33 cellular contexts compared by ENCODE assay signal in genomic region chr11:97389270-97389669, GRCh38.
"Had no signal": no experiment of that assay in that cellular context is flagged by ENCODE, and none has a peak within 500 bp of the region (broad histone marks: within the 10 kb centered on the region; RNA-seq: fewer than 3 reads in every experiment).

No MANE protein-coding gene starts in this region.

- DNase-seq: Karpas-422, Kasumi-1, KG1, MG63, MM.1S, MV-4-11, NCI-H1048, NCI-H1092, NCI-H1092 treated with DMSO at 0.1 percent for 48 hours, NCI-H1105, NCI-H1105 treated with DMSO at 0.1 percent for 48 hours, NCI-H1417, NCI-H1417 treated with DMSO at 0.1 percent for 48 hours, NCI-H1436, NCI-H1436 treated with DMSO at 0.1 percent for 48 hours, NCI-H146, NCI-H1694, NCI-H1694 treated with DMSO at 0.1 percent for 48 hours, NCI-H187, NCI-H187 treated with DMSO at 0.1 percent for 48 hours, NCI-H1930, NCI-H2029, NCI-H2029 treated with DMSO at 0.1 percent for 48 hours, NCI-H2081, NCI-H2081 treated with DMSO at 0.1 percent for 48 hours, NCI-H2107, NCI-H2227 treated with DMSO at 0.1 percent for 48 hours, NCI-H226, NCI-H345, NCI-H446, NCI-H446 treated with DMSO at 0.1 percent for 48 hours, NCI-H510A, NCI-H510A treated with DMSO at 0.1 percent for 48 hours had no signal

- H3K4me3 ChIP-seq: MG63 had no signal
